8 cellular contexts compared by ENCODE assay signal in the genomic region with DNA sequence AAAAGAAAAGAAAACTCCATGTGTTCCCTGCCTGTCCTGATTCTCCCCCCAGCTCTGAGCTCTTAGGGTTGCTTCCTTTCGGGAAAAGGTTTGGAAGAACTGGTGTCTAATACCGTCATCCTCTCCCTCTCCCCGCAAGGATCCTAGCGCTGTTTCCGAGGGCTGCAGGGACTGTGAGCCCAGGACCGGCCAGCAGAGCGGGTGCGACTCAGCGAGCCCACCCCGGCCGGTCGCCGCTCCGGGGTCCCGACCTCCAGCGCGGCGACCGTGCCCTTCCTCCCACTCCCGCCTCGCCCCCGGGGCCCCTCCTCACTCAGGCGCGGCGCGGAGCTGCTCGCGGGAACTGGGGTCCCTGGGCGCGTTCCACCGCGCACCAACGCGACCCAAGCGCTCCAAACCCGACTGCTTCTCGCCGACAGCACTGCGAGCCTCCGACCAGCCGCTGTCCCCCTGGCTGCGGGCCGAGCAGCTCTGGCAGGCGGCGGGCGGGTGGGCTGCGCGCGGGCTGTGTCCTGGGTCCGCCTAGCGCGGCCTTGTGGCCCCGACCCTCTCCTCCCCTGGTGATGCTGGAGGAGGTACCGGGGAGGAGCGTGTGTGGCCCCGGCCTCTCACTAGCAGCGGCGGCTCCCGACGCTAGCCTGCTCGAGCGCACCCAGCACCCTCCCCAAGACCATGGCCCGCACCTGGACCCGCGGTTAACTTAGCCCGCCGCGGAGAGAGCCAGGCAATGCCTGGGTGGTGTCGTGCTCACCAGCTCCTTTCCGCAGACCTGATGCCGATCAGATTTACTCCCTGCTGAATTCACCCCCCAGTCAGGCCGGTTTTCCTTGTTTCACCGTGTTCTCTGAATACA. TPM values are rescaled to one million over a fixed set of nuclear protein-coding genes. Genes with fewer than 3 reads are reported as not detected.
A peak's percentile ranks its signal among the peaks of the same experiment; 100 is the strongest.
DNase-seq lines count a peak whose midpoint lies in the region; ATAC-seq and TF ChIP-seq lines count a peak whose summit lies in the region.

A gene (minus strand): TSS at position 509 of the 853 bp plus-strand sequence. CDS start 12,484 bp downstream, outside the sequence.

- TF ChIP-seq CTCF in cardiac fibroblast (IDR thresholded peaks at IDR 0.05; ENCODE audit: low read depth, low read length), result no peak

- no peaks in the 10 kb centered on the region for H3K4me1 ChIP-seq in ACC112 (ENCODE audit: control insufficient read depth, insufficient read depth, low read length, unreplicated experiment)

- H3K4me3 Mint-ChIP-seq in IgD-negative memory B cell, result peak within 1 kb of the TSS in 3 of 4 donors; percentile 31 to 68 (median 67)
- H3K4me3 Mint-ChIP-seq in stimulated activated memory B cell treated with anti-CD40 and anti-IgM and Interleukin-4, amounts not matched to agents 10 μg/mL and 1 μg/mL and 100 μg/mL, for 72 hours, result peak within 1 kb of the TSS; percentile 66

- H3K36me3 ChIP-seq in ACC112 (ENCODE audit: insufficient read depth, low read length), result no peaks in the 10 kb centered on the region

- peak within 1 kb of the TSS; percentile 65 for H3K4me3 ChIP-seq in ACC112 (ENCODE audit: low read depth, low read length)
- peak within 1 kb of the TSS; percentile 21 to 29 for H3K4me3 ChIP-seq in cardiac fibroblast (replicated peaks in 1 of 2; ENCODE audit: low read depth in 2 of 2, low read length in 2 of 2)

- DNase-seq in cardiac fibroblast (ENCODE audit: low read depth in 2 of 2) (no peak), NCI-H2107 (lab: John Stamatoyannopoulos, UW) (no peak), T-helper 9 cell (no peak), globus pallidus (ENCODE audit: low spot score) (no peak)

- no peak within 1 kb of the TSS for H3K27ac ChIP-seq in ACC112 (ENCODE audit: low read depth, low read length)
- peak within 1 kb of the TSS; percentile 10 for H3K27ac ChIP-seq in layer of hippocampus (ENCODE audit: low read depth, low read length)

- H3K27me3 Mint-ChIP-seq in IgD-negative memory B cell, result peaks cover 33% of the 10 kb centered on the region
- H3K27me3 Mint-ChIP-seq in stimulated activated memory B cell treated with anti-CD40 and anti-IgM and Interleukin-4, amounts not matched to agents 10 μg/mL and 1 μg/mL and 100 μg/mL, for 72 hours, result peaks cover 53% of the 10 kb centered on the region

- H3K4me1 Mint-ChIP-seq in IgD-negative memory B cell, result peaks cover 0 to 3% (median 3%) of the 10 kb centered on the region in 3 donors
- H3K4me1 Mint-ChIP-seq in stimulated activated memory B cell treated with anti-CD40 and anti-IgM and Interleukin-4, amounts not matched to agents 10 μg/mL and 1 μg/mL and 100 μg/mL, for 72 hours, result peaks cover 10% of the 10 kb centered on the region

- H3K9me3 Mint-ChIP-seq in IgD-negative memory B cell, result no peaks in the 10 kb centered on the region
- H3K9me3 Mint-ChIP-seq in stimulated activated memory B cell treated with anti-CD40 and anti-IgM and Interleukin-4, amounts not matched to agents 10 μg/mL and 1 μg/mL and 100 μg/mL, for 72 hours, result no peaks in the 10 kb centered on the region

- peaks cover 80% of the 10 kb centered on the region for H3K27me3 ChIP-seq in ACC112 (ENCODE audit: insufficient read depth, low read length)
- peaks cover 2% of the 10 kb centered on the region for H3K27me3 ChIP-seq in layer of hippocampus (ENCODE audit: control insufficient read depth, insufficient read depth, low read length)

- H3K27ac Mint-ChIP-seq in IgD-negative memory B cell, result no peak within 1 kb of the TSS
- no peak within 1 kb of the TSS for H3K27ac Mint-ChIP-seq in stimulated activated memory B cell treated with anti-CD40 and anti-IgM and Interleukin-4, amounts not matched to agents 10 μg/mL and 1 μg/mL and 100 μg/mL, for 72 hours

- no peaks in the 10 kb centered on the region for H3K79me2 ChIP-seq in ACC112 (ENCODE audit: control insufficient read depth, insufficient read depth, low read length, unreplicated experiment)

- ATAC-seq in stimulated activated memory B cell treated with anti-CD40 and anti-IgM and Interleukin-4, amounts not matched to agents 10 μg/mL and 1 μg/mL and 100 μg/mL, for 72 hours, result peak; percentile 38

- peak within 1 kb of the TSS; percentile 37 for H2AFZ ChIP-seq in ACC112 (ENCODE audit: low read length, unreplicated experiment)

- peaks cover 1% of the 10 kb centered on the region for H3K36me3 Mint-ChIP-seq in IgD-negative memory B cell
- no peaks in the 10 kb centered on the region for H3K36me3 Mint-ChIP-seq in stimulated activated memory B cell treated with anti-CD40 and anti-IgM and Interleukin-4, amounts not matched to agents 10 μg/mL and 1 μg/mL and 100 μg/mL, for 72 hours

RNA-seq across cellular contexts. Expression of the gene that starts here (rescaled TPM):
- polyA plus RNA-seq in IgD-negative memory B cell, result not detected
